ENCODE assay signal across 10 cellular contexts in the genomic region with DNA sequence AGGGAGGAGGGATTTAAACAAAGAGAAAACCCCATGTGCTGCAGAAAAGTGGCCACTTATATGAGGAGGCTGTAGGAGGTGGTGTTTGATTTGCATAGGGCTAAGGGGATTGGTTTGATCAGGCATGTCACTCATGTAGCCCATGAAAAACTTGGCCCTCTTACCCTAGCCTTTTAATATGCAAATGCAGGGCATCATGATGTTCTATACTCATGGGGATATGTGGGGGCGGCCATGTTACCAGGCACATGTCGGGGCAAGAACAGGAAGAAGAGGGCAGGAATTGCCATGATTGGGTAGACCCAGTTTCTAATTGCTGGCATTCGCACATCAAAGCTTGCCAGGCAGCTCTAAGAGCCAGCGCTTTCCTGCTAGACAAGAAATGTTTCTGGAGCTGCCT.
DNase-seq lines count a peak whose midpoint lies in the region; TF ChIP-seq lines count a peak whose summit lies in the region.
"Had no signal": no experiment of that assay in that cellular context is flagged by ENCODE, and none has a peak within 500 bp of the region (broad histone marks: within the 10 kb centered on the region; RNA-seq: fewer than 3 reads in every experiment).

No MANE protein-coding gene starts in this region.

- POLR2A ChIA-PET in HEK293 (lab: Yijun Ruan, JAX), result interaction anchor here (0.9 kb wide), 1 partner anchor 32 kb away, joined by 3 read pairs; no protein-coding TSS in a partner anchor

- TF ChIP-seq CTCF in HEK293 (tag by site-specific recombination; IDR thresholded peaks at IDR 0.05) (no peak), epithelial cell of esophagus (IDR thresholded peaks at IDR 0.05; ENCODE audit: insufficient read depth, low read depth, low read length, missing control alignments) (no peak), GM20000 (IDR thresholded peaks at IDR 0.05; ENCODE audit: extremely low read depth, missing control alignments) (no peak)

- CTCF ChIA-PET in HEK293 (lab: Yijun Ruan, JAX), result interaction anchor here (1.0 kb wide), 1 partner anchor 200 kb away, joined by 3 read pairs; no protein-coding TSS in a partner anchor

- H3K9me3 ChIP-seq in HEK293 (ENCODE audit: control insufficient read depth, insufficient read depth, low read depth, low read length), result no peaks in the 10 kb centered on the region

- DNase-seq in NCI-H510A (lab: John Stamatoyannopoulos, UW), result peak; percentile 95
- peak; percentile 99 for DNase-seq in epithelial cell of esophagus (ENCODE audit: low read depth)
- DNase-seq in retina, result peak; percentile 8
- DNase-seq in cerebellar nuclear complex (lab: John Stamatoyannopoulos, UW), result no peak
- no peak for DNase-seq in GM20000 (ENCODE audit: low spot score)
- no peak for DNase-seq in stimulated activated CD8-positive, alpha-beta memory T cell treated with anti-CD3 and anti-CD28 coated beads, Interleukin-4, amount 100 ng/mL, for 48 hours
- DNase-seq in stimulated activated naive CD4-positive, alpha-beta T cell (lab: John Stamatoyannopoulos, UW), result no peak
- DNase-seq: activated T-cell treated with anti-CD3 and anti-CD28 coated beads, Interleukin-2, amount 50 U/mL, for 1 hour; stimulated activated CD4-positive, alpha-beta T cell treated with anti-CD3 and anti-CD28 coated beads, Interleukin-4, amount 100 ng/mL, for 24 hours had no signal

- H3K36me3 ChIP-seq in HEK293 (ENCODE audit: control insufficient read depth in 2 of 2, insufficient read depth in 1 of 2, low read length in 2 of 2), result no peaks in the 10 kb centered on the region

- peak overlapping the region; percentile 95 for H3K27ac ChIP-seq in HEK293 (ENCODE audit: extremely low read depth, low read depth, low read length)

- H3K4me1 ChIP-seq in HEK293 (ENCODE audit: control insufficient read depth, insufficient read depth, low read length), result peaks cover 14% of the 10 kb centered on the region

- H3K4me3 ChIP-seq in HEK293 (ENCODE audit: low read depth, low read length) (no peak overlapping the region), epithelial cell of esophagus (ENCODE audit: low read length) (peak overlapping the region; percentile 50)

TF ChIP-seq in HEK293, 187 proteins besides CTCF, POLR2A, EP300 and RAD21 (continues in another document):
- TF ChIP-seq YY1 (tag by site-specific recombination; IDR thresholded peaks at IDR 0.05) (peak; percentile 64), GLIS1 (tag by site-specific recombination; IDR thresholded peaks at IDR 0.05) (peak; percentile 18; the same call in 1 of the 2 replicates), BCL11A (tag by site-specific recombination; IDR thresholded peaks at IDR 0.05; ENCODE audit: low read depth) (no peak), ZBTB8A (tag by site-specific recombination; IDR thresholded peaks at IDR 0.05) (peak; percentile 35; the same call in 1 of the 2 replicates), ZBTB7A (tag by site-specific recombination; IDR thresholded peaks at IDR 0.05; ENCODE audit: low read depth) (no peak), ZNF311 (tag by site-specific recombination; IDR thresholded peaks at IDR 0.05; ENCODE audit: borderline replicate concordance) (no peak), YY2 (tag by site-specific recombination; IDR thresholded peaks at IDR 0.05) (peak; percentile 77), SP2 (tag by site-specific recombination; IDR thresholded peaks at IDR 0.05) (peak; percentile 49), ZBTB20 (tag by site-specific recombination; IDR thresholded peaks at IDR 0.05) (peak; percentile 19; the same call in 1 of the 2 replicates), BCL11B (tag by site-specific recombination; IDR thresholded peaks at IDR 0.05; ENCODE audit: low read depth) (no peak)
- TF ChIP-seq, protein P1, sequence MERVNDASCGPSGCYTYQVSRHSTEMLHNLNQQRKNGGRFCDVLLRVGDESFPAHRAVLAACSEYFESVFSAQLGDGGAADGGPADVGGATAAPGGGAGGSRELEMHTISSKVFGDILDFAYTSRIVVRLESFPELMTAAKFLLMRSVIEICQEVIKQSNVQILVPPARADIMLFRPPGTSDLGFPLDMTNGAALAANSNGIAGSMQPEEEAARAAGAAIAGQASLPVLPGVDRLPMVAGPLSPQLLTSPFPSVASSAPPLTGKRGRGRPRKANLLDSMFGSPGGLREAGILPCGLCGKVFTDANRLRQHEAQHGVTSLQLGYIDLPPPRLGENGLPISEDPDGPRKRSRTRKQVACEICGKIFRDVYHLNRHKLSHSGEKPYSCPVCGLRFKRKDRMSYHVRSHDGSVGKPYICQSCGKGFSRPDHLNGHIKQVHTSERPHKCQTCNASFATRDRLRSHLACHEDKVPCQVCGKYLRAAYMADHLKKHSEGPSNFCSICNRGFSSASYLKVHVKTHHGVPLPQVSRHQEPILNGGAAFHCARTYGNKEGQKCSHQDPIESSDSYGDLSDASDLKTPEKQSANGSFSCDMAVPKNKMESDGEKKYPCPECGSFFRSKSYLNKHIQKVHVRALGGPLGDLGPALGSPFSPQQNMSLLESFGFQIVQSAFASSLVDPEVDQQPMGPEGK (tag by site-specific recombination; IDR thresholded peaks at IDR 0.05), result peak; percentile 62
- TF ChIP-seq, protein P2, sequence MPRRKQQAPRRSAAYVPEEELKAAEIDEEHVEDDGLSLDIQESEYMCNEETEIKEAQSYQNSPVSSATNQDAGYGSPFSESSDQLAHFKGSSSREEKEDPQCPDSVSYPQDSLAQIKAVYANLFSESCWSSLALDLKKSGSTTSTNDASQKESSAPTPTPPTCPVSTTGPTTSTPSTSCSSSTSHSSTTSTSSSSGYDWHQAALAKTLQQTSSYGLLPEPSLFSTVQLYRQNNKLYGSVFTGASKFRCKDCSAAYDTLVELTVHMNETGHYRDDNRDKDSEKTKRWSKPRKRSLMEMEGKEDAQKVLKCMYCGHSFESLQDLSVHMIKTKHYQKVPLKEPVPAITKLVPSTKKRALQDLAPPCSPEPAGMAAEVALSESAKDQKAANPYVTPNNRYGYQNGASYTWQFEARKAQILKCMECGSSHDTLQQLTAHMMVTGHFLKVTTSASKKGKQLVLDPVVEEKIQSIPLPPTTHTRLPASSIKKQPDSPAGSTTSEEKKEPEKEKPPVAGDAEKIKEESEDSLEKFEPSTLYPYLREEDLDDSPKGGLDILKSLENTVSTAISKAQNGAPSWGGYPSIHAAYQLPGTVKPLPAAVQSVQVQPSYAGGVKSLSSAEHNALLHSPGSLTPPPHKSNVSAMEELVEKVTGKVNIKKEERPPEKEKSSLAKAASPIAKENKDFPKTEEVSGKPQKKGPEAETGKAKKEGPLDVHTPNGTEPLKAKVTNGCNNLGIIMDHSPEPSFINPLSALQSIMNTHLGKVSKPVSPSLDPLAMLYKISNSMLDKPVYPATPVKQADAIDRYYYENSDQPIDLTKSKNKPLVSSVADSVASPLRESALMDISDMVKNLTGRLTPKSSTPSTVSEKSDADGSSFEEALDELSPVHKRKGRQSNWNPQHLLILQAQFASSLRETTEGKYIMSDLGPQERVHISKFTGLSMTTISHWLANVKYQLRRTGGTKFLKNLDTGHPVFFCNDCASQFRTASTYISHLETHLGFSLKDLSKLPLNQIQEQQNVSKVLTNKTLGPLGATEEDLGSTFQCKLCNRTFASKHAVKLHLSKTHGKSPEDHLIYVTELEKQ (tag by site-specific recombination; IDR thresholded peaks at IDR 0.05; ENCODE audit: borderline replicate concordance), result 0 out of 2 replicates have a peak, but pooled peaks have one; percentile 26
- TF ChIP-seq, protein P3, sequence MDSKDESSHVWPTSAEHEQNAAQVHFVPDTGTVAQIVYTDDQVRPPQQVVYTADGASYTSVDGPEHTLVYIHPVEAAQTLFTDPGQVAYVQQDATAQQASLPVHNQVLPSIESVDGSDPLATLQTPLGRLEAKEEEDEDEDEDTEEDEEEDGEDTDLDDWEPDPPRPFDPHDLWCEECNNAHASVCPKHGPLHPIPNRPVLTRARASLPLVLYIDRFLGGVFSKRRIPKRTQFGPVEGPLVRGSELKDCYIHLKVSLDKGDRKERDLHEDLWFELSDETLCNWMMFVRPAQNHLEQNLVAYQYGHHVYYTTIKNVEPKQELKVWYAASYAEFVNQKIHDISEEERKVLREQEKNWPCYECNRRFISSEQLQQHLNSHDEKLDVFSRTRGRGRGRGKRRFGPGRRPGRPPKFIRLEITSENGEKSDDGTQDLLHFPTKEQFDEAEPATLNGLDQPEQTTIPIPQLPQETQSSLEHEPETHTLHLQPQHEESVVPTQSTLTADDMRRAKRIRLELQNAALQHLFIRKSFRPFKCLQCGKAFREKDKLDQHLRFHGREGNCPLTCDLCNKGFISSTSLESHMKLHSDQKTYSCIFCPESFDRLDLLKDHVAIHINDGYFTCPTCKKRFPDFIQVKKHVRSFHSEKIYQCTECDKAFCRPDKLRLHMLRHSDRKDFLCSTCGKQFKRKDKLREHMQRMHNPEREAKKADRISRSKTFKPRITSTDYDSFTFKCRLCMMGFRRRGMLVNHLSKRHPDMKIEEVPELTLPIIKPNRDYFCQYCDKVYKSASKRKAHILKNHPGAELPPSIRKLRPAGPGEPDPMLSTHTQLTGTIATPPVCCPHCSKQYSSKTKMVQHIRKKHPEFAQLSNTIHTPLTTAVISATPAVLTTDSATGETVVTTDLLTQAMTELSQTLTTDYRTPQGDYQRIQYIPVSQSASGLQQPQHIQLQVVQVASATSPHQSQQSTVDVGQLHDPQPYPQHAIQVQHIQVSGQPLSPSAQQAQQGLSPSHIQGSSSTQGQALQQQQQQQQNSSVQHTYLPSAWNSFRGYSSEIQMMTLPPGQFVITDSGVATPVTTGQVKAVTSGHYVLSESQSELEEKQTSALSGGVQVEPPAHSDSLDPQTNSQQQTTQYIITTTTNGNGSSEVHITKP (tag by site-specific recombination; IDR thresholded peaks at IDR 0.05), result peak; percentile 64
- TF ChIP-seq, protein P4, sequence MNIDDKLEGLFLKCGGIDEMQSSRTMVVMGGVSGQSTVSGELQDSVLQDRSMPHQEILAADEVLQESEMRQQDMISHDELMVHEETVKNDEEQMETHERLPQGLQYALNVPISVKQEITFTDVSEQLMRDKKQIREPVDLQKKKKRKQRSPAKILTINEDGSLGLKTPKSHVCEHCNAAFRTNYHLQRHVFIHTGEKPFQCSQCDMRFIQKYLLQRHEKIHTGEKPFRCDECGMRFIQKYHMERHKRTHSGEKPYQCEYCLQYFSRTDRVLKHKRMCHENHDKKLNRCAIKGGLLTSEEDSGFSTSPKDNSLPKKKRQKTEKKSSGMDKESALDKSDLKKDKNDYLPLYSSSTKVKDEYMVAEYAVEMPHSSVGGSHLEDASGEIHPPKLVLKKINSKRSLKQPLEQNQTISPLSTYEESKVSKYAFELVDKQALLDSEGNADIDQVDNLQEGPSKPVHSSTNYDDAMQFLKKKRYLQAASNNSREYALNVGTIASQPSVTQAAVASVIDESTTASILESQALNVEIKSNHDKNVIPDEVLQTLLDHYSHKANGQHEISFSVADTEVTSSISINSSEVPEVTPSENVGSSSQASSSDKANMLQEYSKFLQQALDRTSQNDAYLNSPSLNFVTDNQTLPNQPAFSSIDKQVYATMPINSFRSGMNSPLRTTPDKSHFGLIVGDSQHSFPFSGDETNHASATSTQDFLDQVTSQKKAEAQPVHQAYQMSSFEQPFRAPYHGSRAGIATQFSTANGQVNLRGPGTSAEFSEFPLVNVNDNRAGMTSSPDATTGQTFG (tag by site-specific recombination; IDR thresholded peaks at IDR 0.05; ENCODE audit: borderline replicate concordance), result no peak

Comparison
In these comparisons a context has a peak if more than half of its experiments do, and no peak if none do; other contexts are left out.
1. DNase-seq: peak in NCI-H510A (single experiment), epithelial cell of esophagus (single experiment) and retina (single experiment); none in cerebellar nuclear complex (0 of 2), GM20000 (single experiment), stimulated activated CD8-positive, alpha-beta memory T cell treated with anti-CD3 and anti-CD28 coated beads, Interleukin-4, amount 100 ng/mL, for 48 hours (single experiment) and stimulated activated naive CD4-positive, alpha-beta T cell (0 of 6).